Comparison of ENCODE assay signal across 1 cellular context in genomic region chr18:23733265-23733664, GRCh38. TPM values are rescaled to one million over a fixed set of nuclear protein-coding genes. Genes with fewer than 3 reads are reported as not detected.
"Had no signal": no experiment of that assay in that cellular context is flagged by ENCODE, and none has a peak within 500 bp of the region (broad histone marks: within the 10 kb centered on the region; RNA-seq: fewer than 3 reads in every experiment).

No MANE protein-coding gene starts in this region.

RNA-seq across cellular contexts. Expression of gene LAMA3, which starts 44.0 kb away (rescaled TPM):
- polyA plus RNA-seq: IgD-negative memory B cell had no signal
